In genomic region chr10:31936933-31937332, GRCh38 we compare ENCODE assay signal across 19 cellular contexts. TPM values are rescaled to one million over a fixed set of nuclear protein-coding genes. Genes with fewer than 3 reads are reported as not detected.
DNase-seq lines count a peak whose midpoint lies in the region; ATAC-seq and TF ChIP-seq lines count a peak whose summit lies in the region.
"Had no signal": no experiment of that assay in that cellular context is flagged by ENCODE, and none has a peak within 500 bp of the region (broad histone marks: within the 10 kb centered on the region; RNA-seq: fewer than 3 reads in every experiment).

No MANE protein-coding gene starts in this region.

- ATAC-seq in Right ventricle myocardium inferior (peak; percentile 42), heart left ventricle (no peak), GM21786 (IDR thresholded peaks at IDR 0.05; ENCODE audit: unreplicated experiment) (no peak)

- TF ChIP-seq CTCF in heart left ventricle (IDR thresholded peaks at IDR 0.05) (no peak), VCaP (conservative IDR thresholded peaks at IDR 0.05) (no peak), suprapubic skin (IDR thresholded peaks at IDR 0.05) (no peak)

- H3K27ac ChIP-seq in heart left ventricle (peak overlapping the region in 2 of 12 donors; percentile 6 to 21), VCaP (peak overlapping the region; percentile 2; the same call in 1 of the 2 replicates), suprapubic skin (peak overlapping the region; percentile 38)
- H3K27ac ChIP-seq: brain microvascular endothelial cell had no signal

- DNase-seq in Right ventricle myocardium inferior (ENCODE audit: missing footprints) (no peak), heart left ventricle (no peak), foreskin melanocyte (peak; percentile 39), suprapubic skin (ENCODE audit: low spot score in 2 of 2) (no peak), MG63 (no peak), HPDE6-E6E7 (ENCODE audit: extremely low spot score) (no peak)
- DNase-seq: activated CD4-positive, alpha-beta T cell treated with anti-CD3 and anti-CD28 coated beads for 1 hour; activated CD8-positive, alpha-beta memory T cell treated with anti-CD3 and anti-CD28 coated beads, Interleukin-2, amount 50 U/mL, for 48 hours; activated naive CD4-positive, alpha-beta T cell; brain microvascular endothelial cell; CD4-positive, alpha-beta memory T cell; effector CD4-positive, alpha-beta T cell; NCI-H187 treated with DMSO at 0.1 percent for 48 hours; NCI-H510A treated with DMSO at 0.1 percent for 48 hours; posterior cingulate gyrus; stimulated activated CD4-positive, alpha-beta T cell treated with anti-CD3 and anti-CD28 coated beads, Interleukin-15, amount 100 ng/mL, for 24 hours; T-helper 2 cell had no signal

- H3K4me3 ChIP-seq in heart left ventricle = peak overlapping the region in 1 of 12 donors; percentile 16
- no peak overlapping the region for H3K4me3 ChIP-seq in suprapubic skin
- H3K4me3 ChIP-seq in MG63 = no peak overlapping the region

- intact Hi-C loops in Right ventricle myocardium inferior (cut with DNase I) = no loop called here
- intact Hi-C loops in heart left ventricle (cut with DNase I) = no loop called here

- H3K4me1 ChIP-seq in heart left ventricle = peaks cover 0 to 6% (median 0%) of the 10 kb centered on the region in 12 donors
- peaks cover 14% of the 10 kb centered on the region for H3K4me1 ChIP-seq in suprapubic skin

- H3K9me3 ChIP-seq in heart left ventricle = no peaks in the 10 kb centered on the region
- H3K9me3 ChIP-seq in suprapubic skin = no peaks in the 10 kb centered on the region
- H3K9me3 ChIP-seq in MG63 = no peaks in the 10 kb centered on the region

- H3K36me3 ChIP-seq in heart left ventricle (no peaks in the 10 kb centered on the region), suprapubic skin (no peaks in the 10 kb centered on the region), MG63 (no peaks in the 10 kb centered on the region)
- H3K36me3 ChIP-seq: brain microvascular endothelial cell had no signal

- no peak for TF ChIP-seq POLR2A in heart left ventricle (IDR thresholded peaks at IDR 0.05)
- TF ChIP-seq POLR2A in suprapubic skin (IDR thresholded peaks at IDR 0.05) = no peak

- WGBS in heart left ventricle, 4 donors = 65 to 78% (median 73%) methylated on average over 5 of the region's 5 CpGs
- WGBS in suprapubic skin = 43% methylated on average over 5 of the region's 5 CpGs

- H3K27me3 ChIP-seq in heart left ventricle (no peaks in the 10 kb centered on the region), suprapubic skin (no peaks in the 10 kb centered on the region), MG63 (no peaks in the 10 kb centered on the region)
- H3K27me3 ChIP-seq: brain microvascular endothelial cell had no signal

- no peak for TF ChIP-seq EP300 in suprapubic skin (IDR thresholded peaks at IDR 0.05)

RNA-seq across cellular contexts. Expression of gene ARHGAP12, which starts 8.3 kb away (rescaled TPM):
- 21.5 TPM for total RNA-seq in Right ventricle myocardium inferior
- total RNA-seq in heart left ventricle = 10 to 100 TPM; 17.6 to 27.6 (median 21.2) TPM
- 10 to 100 TPM; 11.5 to 18.7 TPM for polyA plus RNA-seq in heart left ventricle
- total RNA-seq in suprapubic skin = 10 to 100 TPM; 25.7 to 64.5 (median 39.5) TPM
- total RNA-seq in MG63 (2014; rRNA removed; shearing (Covaris generic); ENCODE audit: low replicate concordance) = 18.0 and 34.1 TPM in 2 replicates
